11 cellular contexts compared by ENCODE assay signal in genomic region chr19:7751157-7751783, GRCh38. TPM values are rescaled to one million over a fixed set of nuclear protein-coding genes. Genes with fewer than 3 reads are reported as not detected.
DNase-seq lines count a peak whose midpoint lies in the region; ATAC-seq and TF ChIP-seq lines count a peak whose summit lies in the region.
"Had no signal": no experiment of that assay in that cellular context is flagged by ENCODE, and none has a peak within 500 bp of the region (broad histone marks: within the 10 kb centered on the region; RNA-seq: fewer than 3 reads in every experiment).

No MANE protein-coding gene starts in this region.

- no peak overlapping the region for H3K27ac Mint-ChIP-seq in activated CD8-positive, alpha-beta T cell treated with anti-CD3 and anti-CD28 coated beads, Interleukin-2, amount 10 ng/mL, durations not matched to agents 7 days and 5 days
- peak overlapping the region; percentile 96 for H3K27ac Mint-ChIP-seq in stimulated activated naive B cell treated with anti-CD40 and anti-IgM and Interleukin-4, amounts not matched to agents 10 μg/mL and 1 μg/mL and 100 μg/mL, for 72 hours
- H3K27ac Mint-ChIP-seq in endothelial cell (ENCODE audit: unreplicated experiment), result no peak overlapping the region

- CTCF ChIA-PET in activated CD8-positive, alpha-beta T cell treated with anti-CD3 and anti-CD28 coated beads, Interleukin-2, amount 10 ng/mL, durations not matched to agents 7 days and 5 days (lab: Charles Lee), result no interaction called here

- peaks cover 13% of the 10 kb centered on the region for H3K9me3 Mint-ChIP-seq in activated CD8-positive, alpha-beta T cell treated with anti-CD3 and anti-CD28 coated beads, Interleukin-2, amount 10 ng/mL, durations not matched to agents 7 days and 5 days (ENCODE audit: insufficient read depth)
- H3K9me3 Mint-ChIP-seq in stimulated activated naive B cell treated with anti-CD40 and anti-IgM and Interleukin-4, amounts not matched to agents 10 μg/mL and 1 μg/mL and 100 μg/mL, for 72 hours, result peaks cover 27 to 43% of the 10 kb centered on the region in 2 donors
- H3K9me3 Mint-ChIP-seq in endothelial cell (ENCODE audit: unreplicated experiment), result no peaks in the 10 kb centered on the region

- POLR2A ChIA-PET in activated CD8-positive, alpha-beta T cell treated with anti-CD3 and anti-CD28 coated beads, Interleukin-2, amount 10 ng/mL, durations not matched to agents 7 days and 5 days (lab: Charles Lee), result no interaction called here

- DNase-seq in activated T-cell treated with anti-CD3 and anti-CD28 coated beads for 24 hours (ENCODE audit: low read depth) (peak; percentile 44), glomerular visceral epithelial cell (ENCODE audit: extremely low spot score) (peak; percentile 17), endothelial cell (ENCODE audit: low spot score) (no peak), DMS79 (lab: John Stamatoyannopoulos, UW) (no peak)
- DNase-seq in activated T-cell treated with anti-CD3 and anti-CD28 coated beads, Interleukin-2, amount 50 U/mL, for 1 hour, result no peak
- DNase-seq in activated CD8-positive, alpha-beta T cell treated with anti-CD3 and anti-CD28 coated beads, Interleukin-2, amount 10 ng/mL, durations not matched to agents 7 days and 5 days, result peak; percentile 25
- DNase-seq in stimulated activated naive B cell treated with anti-CD40 and anti-IgM and Interleukin-4, amounts not matched to agents 10 μg/mL and 1 μg/mL and 100 μg/mL, for 72 hours, result peak; percentile 81
- DNase-seq: NCI-H1694, right cardiac atrium had no signal

- ATAC-seq in activated CD8-positive, alpha-beta T cell treated with anti-CD3 and anti-CD28 coated beads, Interleukin-2, amount 10 ng/mL, durations not matched to agents 7 days and 5 days, result no peak
- ATAC-seq in stimulated activated naive B cell treated with anti-CD40 and anti-IgM and Interleukin-4, amounts not matched to agents 10 μg/mL and 1 μg/mL and 100 μg/mL, for 72 hours (replicated peaks), result peak; percentile 98 to 99
- ATAC-seq in HG02588 (IDR thresholded peaks at IDR 0.05; ENCODE audit: unreplicated experiment), result no peak
- ATAC-seq: Panc1, right cardiac atrium had no signal

- H3K4me3 Mint-ChIP-seq in activated CD8-positive, alpha-beta T cell treated with anti-CD3 and anti-CD28 coated beads, Interleukin-2, amount 10 ng/mL, durations not matched to agents 7 days and 5 days, result no peak overlapping the region
- H3K4me3 Mint-ChIP-seq in stimulated activated naive B cell treated with anti-CD40 and anti-IgM and Interleukin-4, amounts not matched to agents 10 μg/mL and 1 μg/mL and 100 μg/mL, for 72 hours, result peak overlapping the region; percentile 57 to 65
- no peak overlapping the region for H3K4me3 Mint-ChIP-seq in endothelial cell (ENCODE audit: unreplicated experiment)

- no peak for TF ChIP-seq CTCF in endothelial cell (IDR thresholded peaks at IDR 0.05; ENCODE audit: unreplicated experiment)

- no peaks in the 10 kb centered on the region for H3K27me3 Mint-ChIP-seq in activated CD8-positive, alpha-beta T cell treated with anti-CD3 and anti-CD28 coated beads, Interleukin-2, amount 10 ng/mL, durations not matched to agents 7 days and 5 days (ENCODE audit: low read depth)
- peaks cover 0 to 8% of the 10 kb centered on the region in 2 donors for H3K27me3 Mint-ChIP-seq in stimulated activated naive B cell treated with anti-CD40 and anti-IgM and Interleukin-4, amounts not matched to agents 10 μg/mL and 1 μg/mL and 100 μg/mL, for 72 hours
- peaks cover 4% of the 10 kb centered on the region for H3K27me3 Mint-ChIP-seq in endothelial cell (ENCODE audit: unreplicated experiment)

- H3K36me3 Mint-ChIP-seq in activated CD8-positive, alpha-beta T cell treated with anti-CD3 and anti-CD28 coated beads, Interleukin-2, amount 10 ng/mL, durations not matched to agents 7 days and 5 days (ENCODE audit: low read depth), result no peaks in the 10 kb centered on the region
- peaks cover 32 to 41% of the 10 kb centered on the region in 2 donors for H3K36me3 Mint-ChIP-seq in stimulated activated naive B cell treated with anti-CD40 and anti-IgM and Interleukin-4, amounts not matched to agents 10 μg/mL and 1 μg/mL and 100 μg/mL, for 72 hours
- peaks cover 4% of the 10 kb centered on the region for H3K36me3 Mint-ChIP-seq in endothelial cell (ENCODE audit: low read depth, unreplicated experiment)

- H3K4me1 Mint-ChIP-seq in activated CD8-positive, alpha-beta T cell treated with anti-CD3 and anti-CD28 coated beads, Interleukin-2, amount 10 ng/mL, durations not matched to agents 7 days and 5 days (ENCODE audit: low read depth), result no peaks in the 10 kb centered on the region
- H3K4me1 Mint-ChIP-seq in stimulated activated naive B cell treated with anti-CD40 and anti-IgM and Interleukin-4, amounts not matched to agents 10 μg/mL and 1 μg/mL and 100 μg/mL, for 72 hours, result peaks cover 39 to 64% of the 10 kb centered on the region in 2 donors
- H3K4me1 Mint-ChIP-seq in endothelial cell (ENCODE audit: unreplicated experiment), result no peaks in the 10 kb centered on the region

RNA-seq across cellular contexts. Expression of gene CD209, which starts 3.9 kb away (rescaled TPM):
- total RNA-seq in activated CD8-positive, alpha-beta T cell treated with anti-CD3 and anti-CD28 coated beads, Interleukin-2, amount 10 ng/mL, durations not matched to agents 7 days and 5 days, result not detected
- not detected for total RNA-seq in endothelial cell (ENCODE audit: unreplicated experiment)

RNA-seq across cellular contexts. Expression of gene CLEC4M, which starts 11.8 kb away (rescaled TPM):
- total RNA-seq in activated CD8-positive, alpha-beta T cell treated with anti-CD3 and anti-CD28 coated beads, Interleukin-2, amount 10 ng/mL, durations not matched to agents 7 days and 5 days, result not detected
- not detected for total RNA-seq in endothelial cell (ENCODE audit: unreplicated experiment)
- total RNA-seq: right cardiac atrium had no signal

RNA-seq across cellular contexts. Expression of gene CLEC4G, which starts 19.4 kb away (rescaled TPM):
- not detected for total RNA-seq in activated CD8-positive, alpha-beta T cell treated with anti-CD3 and anti-CD28 coated beads, Interleukin-2, amount 10 ng/mL, durations not matched to agents 7 days and 5 days
- not detected for total RNA-seq in endothelial cell (ENCODE audit: unreplicated experiment)

RNA-seq across cellular contexts. Expression of gene FCER2, which starts 49.3 kb away (rescaled TPM):
- under 1 TPM; 0.29 to 0.31 TPM for total RNA-seq in activated CD8-positive, alpha-beta T cell treated with anti-CD3 and anti-CD28 coated beads, Interleukin-2, amount 10 ng/mL, durations not matched to agents 7 days and 5 days
- not detected for total RNA-seq in endothelial cell (ENCODE audit: unreplicated experiment)
- total RNA-seq: right cardiac atrium had no signal

Comparison
In these comparisons a context has a peak if more than half of its experiments do, and no peak if none do; other contexts are left out.
1. DNase-seq: peak in activated T-cell treated with anti-CD3 and anti-CD28 coated beads for 24 hours (single experiment), activated CD8-positive, alpha-beta T cell treated with anti-CD3 and anti-CD28 coated beads, Interleukin-2, amount 10 ng/mL, durations not matched to agents 7 days and 5 days (single experiment), glomerular visceral epithelial cell (single experiment) and stimulated activated naive B cell treated with anti-CD40 and anti-IgM and Interleukin-4, amounts not matched to agents 10 μg/mL and 1 μg/mL and 100 μg/mL, for 72 hours (single experiment); none in activated T-cell treated with anti-CD3 and anti-CD28 coated beads, Interleukin-2, amount 50 U/mL, for 1 hour (single experiment), endothelial cell (single experiment) and DMS79 (single experiment).
2. ATAC-seq: peak in stimulated activated naive B cell treated with anti-CD40 and anti-IgM and Interleukin-4, amounts not matched to agents 10 μg/mL and 1 μg/mL and 100 μg/mL, for 72 hours (2 of 2); none in activated CD8-positive, alpha-beta T cell treated with anti-CD3 and anti-CD28 coated beads, Interleukin-2, amount 10 ng/mL, durations not matched to agents 7 days and 5 days (single experiment) and HG02588 (single experiment).
3. H3K4me3 Mint-ChIP-seq: peak in stimulated activated naive B cell treated with anti-CD40 and anti-IgM and Interleukin-4, amounts not matched to agents 10 μg/mL and 1 μg/mL and 100 μg/mL, for 72 hours (2 of 2); none in activated CD8-positive, alpha-beta T cell treated with anti-CD3 and anti-CD28 coated beads, Interleukin-2, amount 10 ng/mL, durations not matched to agents 7 days and 5 days (single experiment) and endothelial cell (single experiment).